In genomic region chr7:27189560-27190283, GRCh38 we compare ENCODE assay signal across 1 cellular context.
A peak's percentile ranks its signal among the peaks of the same experiment; 100 is the strongest.
TF ChIP-seq lines count a peak whose summit lies in the region.

No MANE protein-coding gene starts in this region.

TF ChIP-seq in GM12878, 131 proteins besides CTCF, POLR2A, EP300 and RAD21:
- TF ChIP-seq IKZF2 (IDR thresholded peaks at IDR 0.05), result no peak
- no peak for TF ChIP-seq MYC (IDR thresholded peaks at IDR 0.05; ENCODE audit: insufficient read depth, insufficient read length, insufficient replicate concordance, low read length, severe bottlenecking)
- 0 out of 2 replicates have a peak, but pooled peaks have one; percentile 61 for TF ChIP-seq EZH2 (IDR thresholded peaks at IDR 0.05; ENCODE audit: borderline replicate concordance, control insufficient read depth, low read depth, low read length)
- TF ChIP-seq POLR2AphosphoS2 (IDR thresholded peaks at IDR 0.05; ENCODE audit: low read depth, low read length), result no peak
- no peak for TF ChIP-seq ZNF207 (IDR thresholded peaks at IDR 0.05; ENCODE audit: borderline replicate concordance)
